ENCODE assay signal across 28 cellular contexts in the genomic region with DNA sequence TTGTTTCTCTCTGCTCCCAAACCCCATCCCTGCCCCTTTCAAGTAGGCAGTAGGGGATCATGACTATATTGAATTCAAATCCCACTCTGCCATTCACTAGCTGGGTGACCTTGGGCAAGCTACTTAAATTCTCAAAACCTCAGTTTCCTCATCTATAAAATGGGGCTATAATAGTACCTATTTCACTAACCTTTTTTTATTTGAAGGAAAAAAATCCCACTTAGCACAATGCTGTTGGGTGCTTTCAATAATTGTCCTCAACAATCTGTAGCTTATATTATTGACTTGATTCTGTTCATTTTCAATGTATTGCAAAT.
"Had no signal": no experiment of that assay in that cellular context is flagged by ENCODE, and none has a peak within 500 bp of the region (broad histone marks: within the 10 kb centered on the region; RNA-seq: fewer than 3 reads in every experiment).

No MANE protein-coding gene starts in this region.

- H3K27me3 ChIP-seq: stomach, testis, thyroid gland, tibial artery, tibial nerve, transverse colon, upper lobe of left lung, upper lobe of right lung, uterus, vagina had no signal

- H3K27me3 Mint-ChIP-seq: stimulated activated naive CD8-positive, alpha-beta T cell treated with anti-CD3 and anti-CD28 coated beads, Interleukin-15, Interleukin-2, amounts not matched to agents 100 ng/mL and 50 ng/mL, for 24 hours had no signal

- H3K4me3 Mint-ChIP-seq: stimulated activated effector memory CD8-positive, alpha-beta T cell treated with anti-CD3 and anti-CD28 coated beads, Interleukin-12 subunit alpha, Interleukin-12 subunit beta, amount 100 ng/mL, for 72 hours; stimulated activated memory B cell treated with anti-CD40 and anti-IgM and Interleukin-4, amounts not matched to agents 10 μg/mL and 1 μg/mL and 100 μg/mL, for 72 hours; stimulated activated naive B cell treated with anti-CD40 and anti-IgM and Interleukin-4, amounts not matched to agents 10 μg/mL and 1 μg/mL and 100 μg/mL, for 72 hours; stimulated activated naive CD8-positive, alpha-beta T cell treated with anti-CD3 and anti-CD28 coated beads, Interleukin-15, amount 100 ng/mL, for 72 hours; stimulated activated naive CD8-positive, alpha-beta T cell treated with anti-CD3 and anti-CD28 coated beads, Interleukin-15, Interleukin-2, amounts not matched to agents 100 ng/mL and 50 ng/mL, for 24 hours; type B pancreatic cell had no signal

- DNase-seq: stimulated activated CD4-positive, alpha-beta T cell treated with anti-CD3 and anti-CD28 coated beads, Interleukin-2, amount 100 ng/mL, for 48 hours; stimulated activated CD4-positive, alpha-beta T cell treated with anti-CD3 and anti-CD28 coated beads, Interleukin-4, amount 100 ng/mL, for 1 hour; stimulated activated CD4-positive, alpha-beta T cell treated with anti-CD3 and anti-CD28 coated beads, Interleukin-4, amount 100 ng/mL, for 24 hours; stimulated activated CD4-positive, alpha-beta T cell treated with anti-CD3 and anti-CD28 coated beads, Interleukin-4, amount 100 ng/mL, for 4 hours; stimulated activated CD8-positive, alpha-beta memory T cell treated with anti-CD3 and anti-CD28 coated beads, Interleukin-4, amount 100 ng/mL, for 48 hours; stimulated activated naive B cell treated with anti-CD40 and anti-IgM and Interleukin-4, amounts not matched to agents 10 μg/mL and 1 μg/mL and 100 μg/mL, for 72 hours; stimulated activated naive CD4-positive, alpha-beta T cell; stimulated activated naive CD4-positive, alpha-beta T cell treated with Interleukin-2 at 50 U/mL for 16 hours; stimulated activated naive CD8-positive, alpha-beta T cell treated with anti-CD3 and anti-CD28 coated beads, Interleukin-15, amount 100 ng/mL, for 72 hours; stimulated activated naive CD8-positive, alpha-beta T cell treated with anti-CD3 and anti-CD28 coated beads, Interleukin-15, Interleukin-2, amounts not matched to agents 100 U/mL and 50 U/mL, for 24 hours; stomach; substantia nigra; testis; thyroid gland; tibial artery; transverse colon; upper lobe of right lung; uterus had no signal

- ATAC-seq: stimulated activated effector memory CD8-positive, alpha-beta T cell treated with anti-CD3 and anti-CD28 coated beads, Interleukin-12 subunit alpha, Interleukin-12 subunit beta, amount 100 ng/mL, for 72 hours; stimulated activated memory B cell treated with anti-CD40 and anti-IgM and Interleukin-4, amounts not matched to agents 10 μg/mL and 1 μg/mL and 100 μg/mL, for 72 hours; stimulated activated naive B cell treated with anti-CD40 and anti-IgM and Interleukin-4, amounts not matched to agents 10 μg/mL and 1 μg/mL and 100 μg/mL, for 72 hours; stimulated activated naive CD8-positive, alpha-beta T cell treated with anti-CD3 and anti-CD28 coated beads, Interleukin-15, amount 100 ng/mL, for 72 hours; stimulated activated naive CD8-positive, alpha-beta T cell treated with anti-CD3 and anti-CD28 coated beads, Interleukin-15, Interleukin-2, amounts not matched to agents 100 U/mL and 50 U/mL, for 24 hours; upper lobe of right lung had no signal

- FAIRE-seq: urothelium cell line had no signal

- H3K4me1 Mint-ChIP-seq: stimulated activated effector memory CD8-positive, alpha-beta T cell treated with anti-CD3 and anti-CD28 coated beads, Interleukin-12 subunit alpha, Interleukin-12 subunit beta, amount 100 ng/mL, for 72 hours; stimulated activated memory B cell treated with anti-CD40 and anti-IgM and Interleukin-4, amounts not matched to agents 10 μg/mL and 1 μg/mL and 100 μg/mL, for 72 hours; stimulated activated naive B cell treated with anti-CD40 and anti-IgM and Interleukin-4, amounts not matched to agents 10 μg/mL and 1 μg/mL and 100 μg/mL, for 72 hours; stimulated activated naive CD8-positive, alpha-beta T cell treated with anti-CD3 and anti-CD28 coated beads, Interleukin-15, amount 100 ng/mL, for 72 hours had no signal

- H3K4me3 ChIP-seq: stomach, suprapubic skin, testis, thoracic aorta, thyroid gland, tibial artery, tibial nerve, transverse colon, upper lobe of left lung, upper lobe of right lung, uterus, vagina had no signal

- H3K27ac ChIP-seq: stomach, suprapubic skin, testis, thoracic aorta, thyroid gland, tibial artery, tibial nerve, transverse colon, upper lobe of left lung, upper lobe of right lung, uterus, vagina had no signal

- H3K36me3 ChIP-seq: stomach, suprapubic skin, thoracic aorta, thyroid gland, tibial artery, tibial nerve, transverse colon, upper lobe of left lung, upper lobe of right lung, uterus, vagina had no signal

- H3K9me3 ChIP-seq: stomach, suprapubic skin, testis, thoracic aorta, thyroid gland, tibial artery, tibial nerve, transverse colon, upper lobe of left lung, upper lobe of right lung, uterus, vagina had no signal

- H3K4me1 ChIP-seq: stomach, suprapubic skin, testis, thyroid gland, tibial artery, tibial nerve, transverse colon, upper lobe of left lung, upper lobe of right lung, uterus, vagina had no signal

- H3K36me3 Mint-ChIP-seq: stimulated activated effector memory CD8-positive, alpha-beta T cell treated with anti-CD3 and anti-CD28 coated beads, Interleukin-12 subunit alpha, Interleukin-12 subunit beta, amount 100 ng/mL, for 72 hours; stimulated activated memory B cell treated with anti-CD40 and anti-IgM and Interleukin-4, amounts not matched to agents 10 μg/mL and 1 μg/mL and 100 μg/mL, for 72 hours; stimulated activated naive B cell treated with anti-CD40 and anti-IgM and Interleukin-4, amounts not matched to agents 10 μg/mL and 1 μg/mL and 100 μg/mL, for 72 hours; type B pancreatic cell had no signal

- H3K9me3 Mint-ChIP-seq: stimulated activated effector memory CD8-positive, alpha-beta T cell treated with anti-CD3 and anti-CD28 coated beads, Interleukin-12 subunit alpha, Interleukin-12 subunit beta, amount 100 ng/mL, for 72 hours; stimulated activated memory B cell treated with anti-CD40 and anti-IgM and Interleukin-4, amounts not matched to agents 10 μg/mL and 1 μg/mL and 100 μg/mL, for 72 hours; stimulated activated naive CD8-positive, alpha-beta T cell treated with anti-CD3 and anti-CD28 coated beads, Interleukin-15, amount 100 ng/mL, for 72 hours; stimulated activated naive CD8-positive, alpha-beta T cell treated with anti-CD3 and anti-CD28 coated beads, Interleukin-15, Interleukin-2, amounts not matched to agents 100 ng/mL and 50 ng/mL, for 24 hours; type B pancreatic cell had no signal

- H3K27ac Mint-ChIP-seq: stimulated activated effector memory CD8-positive, alpha-beta T cell treated with anti-CD3 and anti-CD28 coated beads, Interleukin-12 subunit alpha, Interleukin-12 subunit beta, amount 100 ng/mL, for 72 hours; stimulated activated memory B cell treated with anti-CD40 and anti-IgM and Interleukin-4, amounts not matched to agents 10 μg/mL and 1 μg/mL and 100 μg/mL, for 72 hours; stimulated activated naive B cell treated with anti-CD40 and anti-IgM and Interleukin-4, amounts not matched to agents 10 μg/mL and 1 μg/mL and 100 μg/mL, for 72 hours; stimulated activated naive CD8-positive, alpha-beta T cell treated with anti-CD3 and anti-CD28 coated beads, Interleukin-15, amount 100 ng/mL, for 72 hours; stimulated activated naive CD8-positive, alpha-beta T cell treated with anti-CD3 and anti-CD28 coated beads, Interleukin-15, Interleukin-2, amounts not matched to agents 100 ng/mL and 50 ng/mL, for 24 hours; type B pancreatic cell had no signal
